ENCODE assay signal across 8 cellular contexts in genomic region chr18:9147440-9148238, GRCh38. TPM values are rescaled to one million over a fixed set of nuclear protein-coding genes. Genes with fewer than 3 reads are reported as not detected.
DNase-seq lines count a peak whose midpoint lies in the region; ATAC-seq, FAIRE-seq and TF ChIP-seq lines count a peak whose summit lies in the region.

No MANE protein-coding gene starts in this region.

- peaks cover 6% of the 10 kb centered on the region for H3K9me3 Mint-ChIP-seq in activated CD4-positive, alpha-beta memory T cell treated with anti-CD3 and anti-CD28 coated beads for 36 hours

- H3K4me1 Mint-ChIP-seq in activated CD4-positive, alpha-beta memory T cell treated with anti-CD3 and anti-CD28 coated beads for 36 hours (ENCODE audit: low read depth): peaks cover 72% of the 10 kb centered on the region

- H3K4me2 ChIP-seq in osteoblast (ENCODE audit: insufficient read depth, low read length): peak overlapping the region; percentile 13

- H3K36me3 Mint-ChIP-seq in activated CD4-positive, alpha-beta memory T cell treated with anti-CD3 and anti-CD28 coated beads for 36 hours: peaks cover 8% of the 10 kb centered on the region

- ATAC-seq in HG02840 (IDR thresholded peaks at IDR 0.05; ENCODE audit: low FRiP score, unreplicated experiment): peak; percentile 49

- H3K9me3 ChIP-seq in osteoblast (ENCODE audit: low read depth, low read length): no peaks in the 10 kb centered on the region

- H3K27me3 ChIP-seq in osteoblast (ENCODE audit: insufficient read depth, low read length): no peaks in the 10 kb centered on the region

- POLR2A ChIA-PET in activated CD4-positive, alpha-beta memory T cell treated with anti-CD3 and anti-CD28 coated beads for 36 hours (lab: Charles Lee): interaction anchor here (1.3 to 2.4 kb wide), 5 partner anchors 10 to 44 kb away, joined by 3 to 12 read pairs (median 5); partner anchors contain the start of gene ANKRD12

- H3K4me3 Mint-ChIP-seq in activated CD4-positive, alpha-beta memory T cell treated with anti-CD3 and anti-CD28 coated beads for 36 hours: peak overlapping the region; percentile 7

- peak overlapping the region; percentile 78 for H3K27ac Mint-ChIP-seq in activated CD4-positive, alpha-beta memory T cell treated with anti-CD3 and anti-CD28 coated beads for 36 hours

- CTCF ChIA-PET in activated CD4-positive, alpha-beta memory T cell treated with anti-CD3 and anti-CD28 coated beads for 36 hours (lab: Charles Lee): interaction anchor here (0.6 to 2.5 kb wide), 10 partner anchors 10 to 369 kb away, joined by 3 to 31 read pairs (median 4); no protein-coding TSS in a partner anchor

- peaks cover 18% of the 10 kb centered on the region for H3K4me1 ChIP-seq in osteoblast (ENCODE audit: insufficient read depth, low read length)

- H3K27me3 Mint-ChIP-seq in activated CD4-positive, alpha-beta memory T cell treated with anti-CD3 and anti-CD28 coated beads for 36 hours: no peaks in the 10 kb centered on the region

- peak; percentile 78 for TF ChIP-seq CTCF in osteoblast (IDR thresholded peaks at IDR 0.05; ENCODE audit: extremely low read depth, low read depth, low read length)

- DNase-seq in ELR (ENCODE audit: low read depth): peak; percentile 81
- DNase-seq in NCI-H2196 treated with DMSO at 0.1 percent for 48 hours (lab: John Stamatoyannopoulos, UW; ENCODE audit: unreplicated experiment): peak; percentile 71
- peak; percentile 25 for DNase-seq in activated CD4-positive, alpha-beta memory T cell treated with anti-CD3 and anti-CD28 coated beads for 36 hours
- DNase-seq in fibroblast of the conjunctiva (ENCODE audit: low read depth): peak; percentile 76
- peak; percentile 50 for DNase-seq in osteoblast (ENCODE audit: insufficient read length, low spot score, missing footprints)
- DNase-seq in activated effector memory CD4-positive, alpha-beta T cell treated with Interleukin-2 at 50 U/mL for 16 hours: no peak

- intact Hi-C loops in activated CD4-positive, alpha-beta memory T cell treated with anti-CD3 and anti-CD28 coated beads for 36 hours (cut with micrococcal nuclease): loop anchor here (1.0 to 10.0 kb wide), 3 partner anchors 74 to 467 kb away; partner anchors contain the start of gene PPP4R1

- no peak overlapping the region for H3K4me3 ChIP-seq in osteoblast (ENCODE audit: insufficient read depth, low read length)

- H2AFZ ChIP-seq in osteoblast (ENCODE audit: low read length): no peak overlapping the region

- H3K79me2 ChIP-seq in osteoblast (ENCODE audit: insufficient read depth, low read length): peaks cover 92% of the 10 kb centered on the region

- H3K27ac ChIP-seq in osteoblast (ENCODE audit: low read depth, low read length): peak overlapping the region; percentile 1

- peaks cover 28% of the 10 kb centered on the region for H4K20me1 ChIP-seq in osteoblast (ENCODE audit: insufficient read depth, low read length)

- peak; percentile 95 for FAIRE-seq in A204.1 (lab: Jason Lieb, UNC)

- no peaks in the 10 kb centered on the region for H3K36me3 ChIP-seq in osteoblast (ENCODE audit: insufficient read depth, low read length)

RNA-seq across cellular contexts. Expression of gene ANKRD12, which starts 11.1 kb away (rescaled TPM):
- total RNA-seq in activated CD4-positive, alpha-beta memory T cell treated with anti-CD3 and anti-CD28 coated beads for 36 hours: 10 to 100 TPM; 77.8 to 83.9 TPM
- total RNA-seq in osteoblast: 47.8 and 53.9 TPM in 2 replicates

RNA-seq across cellular contexts. Expression of gene NDUFV2, which starts 45.1 kb away (rescaled TPM):
- 100 to 1,000 TPM; 535 to 552 TPM for total RNA-seq in activated CD4-positive, alpha-beta memory T cell treated with anti-CD3 and anti-CD28 coated beads for 36 hours
- total RNA-seq in osteoblast: 95.9 and 102 TPM in 2 replicates
